Comparison of ENCODE assay signal across 10 cellular contexts in genomic region chr4:176052744-176053143, GRCh38. TPM values are rescaled to one million over a fixed set of nuclear protein-coding genes. Genes with fewer than 3 reads are reported as not detected.
DNase-seq lines count a peak whose midpoint lies in the region; ATAC-seq and TF ChIP-seq lines count a peak whose summit lies in the region.
"Had no signal": no experiment of that assay in that cellular context is flagged by ENCODE, and none has a peak within 500 bp of the region (broad histone marks: within the 10 kb centered on the region; RNA-seq: fewer than 3 reads in every experiment).

No MANE protein-coding gene starts in this region.

- peaks cover 5% of the 10 kb centered on the region for H3K4me1 Mint-ChIP-seq in CD14-positive monocyte

- peaks cover 0 to 2% (median 0%) of the 10 kb centered on the region in 3 donors for H3K27me3 Mint-ChIP-seq in CD14-positive monocyte (ENCODE audit: low read depth in 3 of 3)

- H3K27ac ChIP-seq in heart left ventricle: no peak overlapping the region
- H3K27ac ChIP-seq: esophagus muscularis mucosa had no signal

- no peak overlapping the region for H3K4me3 ChIP-seq in heart left ventricle
- H3K4me3 ChIP-seq: esophagus muscularis mucosa had no signal

- TF ChIP-seq POLR2A in heart left ventricle (IDR thresholded peaks at IDR 0.05): no peak

- peak; percentile 37 for DNase-seq in CD14-positive monocyte (ENCODE audit: low spot score)
- DNase-seq in KG1 (lab: John Stamatoyannopoulos, UW): no peak
- DNase-seq in NCI-H2171 (lab: John Stamatoyannopoulos, UW): no peak
- no peak for DNase-seq in HK-2 (ENCODE audit: unreplicated experiment)
- DNase-seq in heart left ventricle: no peak
- DNase-seq: posterior cingulate gyrus had no signal

- H3K27ac Mint-ChIP-seq in CD14-positive monocyte: peak overlapping the region in 1 of 7 donors; percentile 24

- no peak for TF ChIP-seq CTCF in CD14-positive monocyte (IDR thresholded peaks at IDR 0.05)
- TF ChIP-seq CTCF in heart left ventricle (IDR thresholded peaks at IDR 0.05): no peak

- WGBS in heart left ventricle, 4 donors: 63 to 76% (median 70%) methylated on average over 6 of the region's 6 CpGs

- no peaks in the 10 kb centered on the region for H3K9me3 ChIP-seq in heart left ventricle
- H3K9me3 ChIP-seq: esophagus muscularis mucosa had no signal

- no peak overlapping the region for H3K4me3 Mint-ChIP-seq in CD14-positive monocyte

- H3K27me3 ChIP-seq in heart left ventricle: no peaks in the 10 kb centered on the region
- H3K27me3 ChIP-seq: esophagus muscularis mucosa had no signal

- intact Hi-C loops in CD14-positive monocyte (cut with micrococcal nuclease) (no loop called here), heart left ventricle (cut with DNase I) (no loop called here)

- no peaks in the 10 kb centered on the region for H3K4me1 ChIP-seq in heart left ventricle
- H3K4me1 ChIP-seq: esophagus muscularis mucosa had no signal

- no peaks in the 10 kb centered on the region for H3K36me3 Mint-ChIP-seq in CD14-positive monocyte

- peaks cover 0 to 3% (median 0%) of the 10 kb centered on the region in 7 donors for H3K9me3 Mint-ChIP-seq in CD14-positive monocyte

- ATAC-seq in GM19023 (IDR thresholded peaks at IDR 0.05; ENCODE audit: unreplicated experiment): peak; percentile 69
- ATAC-seq in HG02759 (IDR thresholded peaks at IDR 0.05; ENCODE audit: unreplicated experiment): peak; percentile 95
- peak; percentile 85 for ATAC-seq in HG03521 (IDR thresholded peaks at IDR 0.05; ENCODE audit: unreplicated experiment)
- no peak for ATAC-seq in heart left ventricle

- no peaks in the 10 kb centered on the region for H3K36me3 ChIP-seq in heart left ventricle
- H3K36me3 ChIP-seq: esophagus muscularis mucosa had no signal

RNA-seq across cellular contexts. Expression of gene WDR17, which starts 12.9 kb away (rescaled TPM):
- polyA plus RNA-seq in CD14-positive monocyte: 1 to 10 TPM in 1 of 2 donors, under 1 TPM in 1; 0.22 to 1.1 TPM
- 1 to 10 TPM in 1 of 9 donors, under 1 TPM in 8; 0.28 to 1.4 (median 0.75) TPM for total RNA-seq in heart left ventricle
- under 1 TPM; 0.21 to 0.23 TPM for polyA plus RNA-seq in heart left ventricle

Comparison
In these comparisons a context has a peak if more than half of its experiments do, and no peak if none do; other contexts are left out.
1. ATAC-seq: peak in GM19023 (single experiment), HG02759 (single experiment) and HG03521 (single experiment); none in heart left ventricle (0 of 4).